Comparison of ENCODE assay signal across 1 cellular context in the genomic region with DNA sequence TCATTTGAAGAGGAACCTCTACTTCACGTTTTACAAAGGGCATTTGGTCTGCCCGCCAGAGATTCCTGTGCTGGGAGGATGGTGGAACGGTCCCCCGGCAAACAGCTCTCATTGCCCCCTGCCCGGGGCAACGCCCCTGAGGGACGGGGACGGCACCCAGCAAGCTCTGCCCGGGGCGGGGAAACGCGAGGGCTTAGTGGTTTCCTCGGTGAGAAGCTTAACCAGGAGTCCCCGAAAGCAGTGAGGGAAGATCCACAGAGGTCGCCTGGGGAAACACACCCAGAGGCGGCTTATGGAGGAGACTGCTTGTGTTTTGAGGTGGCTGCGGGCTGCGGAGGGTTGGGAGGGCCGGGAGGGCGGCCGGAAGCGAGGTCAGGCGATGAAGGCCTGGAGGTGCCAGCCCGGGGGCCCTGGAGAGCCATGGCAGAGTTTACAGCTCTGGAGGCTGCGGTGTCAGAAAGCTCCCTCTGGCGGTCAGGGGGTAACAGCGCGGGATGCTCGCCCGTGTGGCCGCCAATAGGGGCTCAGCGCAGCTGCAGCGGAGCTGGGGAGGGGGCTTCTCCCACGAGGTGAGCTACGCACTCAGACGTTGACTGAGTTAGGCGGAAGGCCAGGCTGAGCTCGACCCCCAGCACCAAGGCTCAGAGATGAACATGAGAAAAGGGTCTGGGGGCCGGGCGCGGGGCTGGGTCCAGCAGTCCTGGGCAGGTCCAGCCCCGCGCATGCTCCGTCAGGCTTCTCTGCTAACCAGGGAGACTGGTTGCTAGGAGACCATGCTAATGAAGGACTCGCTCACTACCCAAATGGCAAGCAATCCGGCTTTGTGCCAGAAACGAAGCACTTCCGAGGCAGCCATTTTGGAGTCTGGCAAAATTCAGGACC.
A peak's percentile ranks its signal among the peaks of the same experiment; 100 is the strongest.
TF ChIP-seq lines count a peak whose summit lies in the region.

No MANE protein-coding gene starts in this region.

TF ChIP-seq in HEK293, 187 proteins besides CTCF, POLR2A, EP300 and RAD21 (continued from another document and continues in another):
- TF ChIP-seq, protein P1, sequence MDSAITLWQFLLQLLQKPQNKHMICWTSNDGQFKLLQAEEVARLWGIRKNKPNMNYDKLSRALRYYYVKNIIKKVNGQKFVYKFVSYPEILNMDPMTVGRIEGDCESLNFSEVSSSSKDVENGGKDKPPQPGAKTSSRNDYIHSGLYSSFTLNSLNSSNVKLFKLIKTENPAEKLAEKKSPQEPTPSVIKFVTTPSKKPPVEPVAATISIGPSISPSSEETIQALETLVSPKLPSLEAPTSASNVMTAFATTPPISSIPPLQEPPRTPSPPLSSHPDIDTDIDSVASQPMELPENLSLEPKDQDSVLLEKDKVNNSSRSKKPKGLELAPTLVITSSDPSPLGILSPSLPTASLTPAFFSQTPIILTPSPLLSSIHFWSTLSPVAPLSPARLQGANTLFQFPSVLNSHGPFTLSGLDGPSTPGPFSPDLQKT (IDR thresholded peaks at IDR 0.05; ENCODE audit: borderline replicate concordance, low read depth, low read length), result no peak
- TF ChIP-seq ZNF10 (tag by site-specific recombination; IDR thresholded peaks at IDR 0.05) (no peak), ZNF677 (tag by site-specific recombination; IDR thresholded peaks at IDR 0.05) (no peak), ZNF768 (tag by site-specific recombination; IDR thresholded peaks at IDR 0.05) (no peak), ZFHX2 (tag by site-specific recombination; conservative IDR thresholded peaks at IDR 0.05) (no peak), ZSCAN16 (tag by site-specific recombination; IDR thresholded peaks at IDR 0.05) (no peak), ZNF18 (tag by site-specific recombination; IDR thresholded peaks at IDR 0.05) (no peak), ZNF175 (tag by site-specific recombination; IDR thresholded peaks at IDR 0.05) (no peak), OVOL3 (tag by site-specific recombination; IDR thresholded peaks at IDR 0.05) (no peak), ZNF311 (tag by site-specific recombination; IDR thresholded peaks at IDR 0.05; ENCODE audit: borderline replicate concordance) (no peak), ZNF558 (tag by site-specific recombination; IDR thresholded peaks at IDR 0.05) (no peak), ZNF629 (tag by site-specific recombination; IDR thresholded peaks at IDR 0.05) (no peak), KLF17 (tag by site-specific recombination; IDR thresholded peaks at IDR 0.05) (peak; percentile 48), ZFP37 (tag by site-specific recombination; IDR thresholded peaks at IDR 0.05) (no peak), ZNF654 (tag by site-specific recombination; IDR thresholded peaks at IDR 0.05; ENCODE audit: low read depth) (no peak; the same call in 1 of the 2 replicates), HOXA7 (CRISPR knock-in tag; IDR thresholded peaks at IDR 0.05; ENCODE audit: borderline replicate concordance) (no peak), ZNF248 (tag by site-specific recombination; IDR thresholded peaks at IDR 0.05) (no peak), YY1 (tag by site-specific recombination; IDR thresholded peaks at IDR 0.05) (no peak), GLIS2 (tag by site-specific recombination; IDR thresholded peaks at IDR 0.05) (peak; percentile 57; the same call in 1 of the 2 replicates), SCRT1 (tag by site-specific recombination; IDR thresholded peaks at IDR 0.05; ENCODE audit: borderline replicate concordance) (no peak), ZNF16 (tag by site-specific recombination; IDR thresholded peaks at IDR 0.05; ENCODE audit: low read depth) (peak; percentile 87), ZNF585B (tag by site-specific recombination; IDR thresholded peaks at IDR 0.05) (no peak), ZNF114 (tag by site-specific recombination; IDR thresholded peaks at IDR 0.05) (no peak), ZNF391 (tag by site-specific recombination; IDR thresholded peaks at IDR 0.05; ENCODE audit: borderline replicate concordance, low read depth) (no peak), ZEB2 (tag by site-specific recombination; IDR thresholded peaks at IDR 0.05) (no peak), MZF1 (tag by site-specific recombination; IDR thresholded peaks at IDR 0.05; ENCODE audit: borderline replicate concordance) (no peak), MYNN (tag by site-specific recombination; IDR thresholded peaks at IDR 0.05; ENCODE audit: borderline replicate concordance) (no peak), ZNF610 (tag by site-specific recombination; IDR thresholded peaks at IDR 0.05; ENCODE audit: borderline replicate concordance) (peak; percentile 48; the same call in 1 of the 2 replicates), ZNF121 (tag by site-specific recombination; IDR thresholded peaks at IDR 0.05) (no peak), ZBTB20 (tag by site-specific recombination; IDR thresholded peaks at IDR 0.05) (peak; percentile 87), ZNF791 (tag by site-specific recombination; IDR thresholded peaks at IDR 0.05) (no peak), ZNF660 (tag by site-specific recombination; IDR thresholded peaks at IDR 0.05) (peak; percentile 90), REPIN1 (tag by site-specific recombination; IDR thresholded peaks at IDR 0.05; ENCODE audit: low read depth) (peak; percentile 40; the same call in 1 of the 2 replicates), ZNF560 (tag by site-specific recombination; IDR thresholded peaks at IDR 0.05; ENCODE audit: borderline replicate concordance) (no peak), TRIM28 (IDR thresholded peaks at IDR 0.05; ENCODE audit: borderline replicate concordance, low read length) (no peak), ZNF701 (tag by site-specific recombination; IDR thresholded peaks at IDR 0.05) (no peak), KLF10 (tag by site-specific recombination; IDR thresholded peaks at IDR 0.05) (0 out of 2 replicates have a peak, but pooled peaks have one; percentile 17), ZBTB21 (tag by site-specific recombination; IDR thresholded peaks at IDR 0.05) (0 out of 2 replicates have a peak, but pooled peaks have one; percentile 14), OSR2 (tag by site-specific recombination; IDR thresholded peaks at IDR 0.05) (peak; percentile 13; the same call in 1 of the 2 replicates), FEZF1 (tag by site-specific recombination; IDR thresholded peaks at IDR 0.05) (peak; percentile 96), ZNF626 (tag by site-specific recombination; IDR thresholded peaks at IDR 0.05) (no peak), GLIS1 (tag by site-specific recombination; IDR thresholded peaks at IDR 0.05) (peak; percentile 60), ZSCAN23 (tag by site-specific recombination; IDR thresholded peaks at IDR 0.05) (no peak), ZNF510 (tag by site-specific recombination; IDR thresholded peaks at IDR 0.05; ENCODE audit: insufficient replicate concordance) (no peak)
- TF ChIP-seq, protein P2, sequence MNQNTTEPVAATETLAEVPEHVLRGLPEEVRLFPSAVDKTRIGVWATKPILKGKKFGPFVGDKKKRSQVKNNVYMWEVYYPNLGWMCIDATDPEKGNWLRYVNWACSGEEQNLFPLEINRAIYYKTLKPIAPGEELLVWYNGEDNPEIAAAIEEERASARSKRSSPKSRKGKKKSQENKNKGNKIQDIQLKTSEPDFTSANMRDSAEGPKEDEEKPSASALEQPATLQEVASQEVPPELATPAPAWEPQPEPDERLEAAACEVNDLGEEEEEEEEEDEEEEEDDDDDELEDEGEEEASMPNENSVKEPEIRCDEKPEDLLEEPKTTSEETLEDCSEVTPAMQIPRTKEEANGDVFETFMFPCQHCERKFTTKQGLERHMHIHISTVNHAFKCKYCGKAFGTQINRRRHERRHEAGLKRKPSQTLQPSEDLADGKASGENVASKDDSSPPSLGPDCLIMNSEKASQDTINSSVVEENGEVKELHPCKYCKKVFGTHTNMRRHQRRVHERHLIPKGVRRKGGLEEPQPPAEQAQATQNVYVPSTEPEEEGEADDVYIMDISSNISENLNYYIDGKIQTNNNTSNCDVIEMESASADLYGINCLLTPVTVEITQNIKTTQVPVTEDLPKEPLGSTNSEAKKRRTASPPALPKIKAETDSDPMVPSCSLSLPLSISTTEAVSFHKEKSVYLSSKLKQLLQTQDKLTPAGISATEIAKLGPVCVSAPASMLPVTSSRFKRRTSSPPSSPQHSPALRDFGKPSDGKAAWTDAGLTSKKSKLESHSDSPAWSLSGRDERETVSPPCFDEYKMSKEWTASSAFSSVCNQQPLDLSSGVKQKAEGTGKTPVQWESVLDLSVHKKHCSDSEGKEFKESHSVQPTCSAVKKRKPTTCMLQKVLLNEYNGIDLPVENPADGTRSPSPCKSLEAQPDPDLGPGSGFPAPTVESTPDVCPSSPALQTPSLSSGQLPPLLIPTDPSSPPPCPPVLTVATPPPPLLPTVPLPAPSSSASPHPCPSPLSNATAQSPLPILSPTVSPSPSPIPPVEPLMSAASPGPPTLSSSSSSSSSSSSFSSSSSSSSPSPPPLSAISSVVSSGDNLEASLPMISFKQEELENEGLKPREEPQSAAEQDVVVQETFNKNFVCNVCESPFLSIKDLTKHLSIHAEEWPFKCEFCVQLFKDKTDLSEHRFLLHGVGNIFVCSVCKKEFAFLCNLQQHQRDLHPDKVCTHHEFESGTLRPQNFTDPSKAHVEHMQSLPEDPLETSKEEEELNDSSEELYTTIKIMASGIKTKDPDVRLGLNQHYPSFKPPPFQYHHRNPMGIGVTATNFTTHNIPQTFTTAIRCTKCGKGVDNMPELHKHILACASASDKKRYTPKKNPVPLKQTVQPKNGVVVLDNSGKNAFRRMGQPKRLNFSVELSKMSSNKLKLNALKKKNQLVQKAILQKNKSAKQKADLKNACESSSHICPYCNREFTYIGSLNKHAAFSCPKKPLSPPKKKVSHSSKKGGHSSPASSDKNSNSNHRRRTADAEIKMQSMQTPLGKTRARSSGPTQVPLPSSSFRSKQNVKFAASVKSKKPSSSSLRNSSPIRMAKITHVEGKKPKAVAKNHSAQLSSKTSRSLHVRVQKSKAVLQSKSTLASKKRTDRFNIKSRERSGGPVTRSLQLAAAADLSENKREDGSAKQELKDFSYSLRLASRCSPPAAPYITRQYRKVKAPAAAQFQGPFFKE (tag by site-specific recombination; IDR thresholded peaks at IDR 0.05; ENCODE audit: borderline replicate concordance), result no peak
- TF ChIP-seq, protein P3, sequence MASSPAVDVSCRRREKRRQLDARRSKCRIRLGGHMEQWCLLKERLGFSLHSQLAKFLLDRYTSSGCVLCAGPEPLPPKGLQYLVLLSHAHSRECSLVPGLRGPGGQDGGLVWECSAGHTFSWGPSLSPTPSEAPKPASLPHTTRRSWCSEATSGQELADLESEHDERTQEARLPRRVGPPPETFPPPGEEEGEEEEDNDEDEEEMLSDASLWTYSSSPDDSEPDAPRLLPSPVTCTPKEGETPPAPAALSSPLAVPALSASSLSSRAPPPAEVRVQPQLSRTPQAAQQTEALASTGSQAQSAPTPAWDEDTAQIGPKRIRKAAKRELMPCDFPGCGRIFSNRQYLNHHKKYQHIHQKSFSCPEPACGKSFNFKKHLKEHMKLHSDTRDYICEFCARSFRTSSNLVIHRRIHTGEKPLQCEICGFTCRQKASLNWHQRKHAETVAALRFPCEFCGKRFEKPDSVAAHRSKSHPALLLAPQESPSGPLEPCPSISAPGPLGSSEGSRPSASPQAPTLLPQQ (tag by site-specific recombination; IDR thresholded peaks at IDR 0.05), result peak; percentile 64; the same call in 1 of the 2 replicates
- TF ChIP-seq, protein P4, sequence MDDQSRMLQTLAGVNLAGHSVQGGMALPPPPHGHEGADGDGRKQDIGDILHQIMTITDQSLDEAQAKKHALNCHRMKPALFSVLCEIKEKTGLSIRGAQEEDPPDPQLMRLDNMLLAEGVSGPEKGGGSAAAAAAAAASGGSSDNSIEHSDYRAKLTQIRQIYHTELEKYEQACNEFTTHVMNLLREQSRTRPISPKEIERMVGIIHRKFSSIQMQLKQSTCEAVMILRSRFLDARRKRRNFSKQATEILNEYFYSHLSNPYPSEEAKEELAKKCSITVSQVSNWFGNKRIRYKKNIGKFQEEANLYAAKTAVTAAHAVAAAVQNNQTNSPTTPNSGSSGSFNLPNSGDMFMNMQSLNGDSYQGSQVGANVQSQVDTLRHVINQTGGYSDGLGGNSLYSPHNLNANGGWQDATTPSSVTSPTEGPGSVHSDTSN (CRISPR knock-in tag; IDR thresholded peaks at IDR 0.05), result peak; percentile 73; the same call in 1 of the 2 replicates
- TF ChIP-seq, protein P5, sequence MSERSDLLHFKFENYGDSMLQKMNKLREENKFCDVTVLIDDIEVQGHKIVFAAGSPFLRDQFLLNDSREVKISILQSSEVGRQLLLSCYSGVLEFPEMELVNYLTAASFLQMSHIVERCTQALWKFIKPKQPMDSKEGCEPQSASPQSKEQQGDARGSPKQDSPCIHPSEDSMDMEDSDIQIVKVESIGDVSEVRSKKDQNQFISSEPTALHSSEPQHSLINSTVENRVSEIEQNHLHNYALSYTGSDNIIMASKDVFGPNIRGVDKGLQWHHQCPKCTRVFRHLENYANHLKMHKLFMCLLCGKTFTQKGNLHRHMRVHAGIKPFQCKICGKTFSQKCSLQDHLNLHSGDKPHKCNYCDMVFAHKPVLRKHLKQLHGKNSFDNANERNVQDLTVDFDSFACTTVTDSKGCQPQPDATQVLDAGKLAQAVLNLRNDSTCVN (tag by site-specific recombination; optimal IDR thresholded peaks at IDR 0.05), result peak; percentile 34
- TF ChIP-seq, protein P6, sequence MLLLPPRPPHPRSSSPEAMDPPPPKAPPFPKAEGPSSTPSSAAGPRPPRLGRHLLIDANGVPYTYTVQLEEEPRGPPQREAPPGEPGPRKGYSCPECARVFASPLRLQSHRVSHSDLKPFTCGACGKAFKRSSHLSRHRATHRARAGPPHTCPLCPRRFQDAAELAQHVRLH (tag by site-specific recombination; IDR thresholded peaks at IDR 0.05), result no peak
